9 cellular contexts compared by ENCODE assay signal in the genomic region with DNA sequence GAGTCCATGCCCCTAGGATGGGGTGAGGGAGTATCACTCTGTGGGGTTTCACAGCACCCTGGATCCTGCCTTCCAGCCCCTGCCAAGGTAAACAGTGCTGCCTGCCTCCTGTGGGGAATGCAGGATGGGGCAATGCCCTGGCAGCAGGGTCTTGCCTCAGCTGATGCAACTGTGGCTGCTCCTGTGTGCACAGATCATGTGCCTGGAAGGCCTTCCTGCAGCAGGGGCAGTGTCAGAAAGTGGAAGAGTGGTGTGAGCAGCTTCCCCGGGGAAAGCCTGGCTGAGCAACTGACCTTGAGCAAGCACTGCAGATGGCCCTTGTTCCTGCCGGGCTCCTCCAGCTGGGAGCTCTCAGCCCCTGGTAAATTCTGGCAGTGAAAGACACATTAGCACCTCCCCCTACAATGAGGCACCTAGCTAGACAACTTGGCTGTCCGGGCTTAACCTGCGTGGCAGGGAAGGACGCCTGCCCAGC. TPM values are rescaled to one million over a fixed set of nuclear protein-coding genes. Genes with fewer than 3 reads are reported as not detected.
DNase-seq lines count a peak whose midpoint lies in the region; ATAC-seq and TF ChIP-seq lines count a peak whose summit lies in the region.
"Had no signal": no experiment of that assay in that cellular context is flagged by ENCODE, and none has a peak within 500 bp of the region (broad histone marks: within the 10 kb centered on the region; RNA-seq: fewer than 3 reads in every experiment).

No MANE protein-coding gene starts in this region.

- no peaks in the 10 kb centered on the region for H3K9me3 Mint-ChIP-seq in IgD-negative memory B cell

- ATAC-seq in mucosa of descending colon (peak; percentile 24), HG03175 (IDR thresholded peaks at IDR 0.05; ENCODE audit: unreplicated experiment) (no peak)

- no peak overlapping the region for H3K4me3 ChIP-seq in AG09309 (ENCODE audit: control insufficient read depth, low read depth, low read length)
- H3K4me3 ChIP-seq in mucosa of descending colon: no peak overlapping the region

- intact Hi-C loops in mucosa of descending colon (cut with DNase I, micrococcal nuclease): no loop called here

- H3K4me1 ChIP-seq in mucosa of descending colon (ENCODE audit: low read depth): no peaks in the 10 kb centered on the region

- no peaks in the 10 kb centered on the region for H3K27me3 Mint-ChIP-seq in IgD-negative memory B cell

- peaks cover 10% of the 10 kb centered on the region for H3K36me3 Mint-ChIP-seq in IgD-negative memory B cell

- H3K27ac Mint-ChIP-seq in IgD-negative memory B cell: peak overlapping the region in 2 of 3 donors; percentile 90 to 93

- TF ChIP-seq CTCF in AG09309 (IDR thresholded peaks at IDR 0.05; ENCODE audit: control insufficient read depth, insufficient read depth, low read depth, low read length, missing control alignments) (no peak), mucosa of descending colon (IDR thresholded peaks at IDR 0.05) (no peak)

- H3K36me3 ChIP-seq in mucosa of descending colon (ENCODE audit: low read depth): no peaks in the 10 kb centered on the region

- no peak overlapping the region for H3K4me3 Mint-ChIP-seq in IgD-negative memory B cell

- H3K9me3 ChIP-seq in mucosa of descending colon: no peaks in the 10 kb centered on the region

- peaks cover 23 to 27% (median 25%) of the 10 kb centered on the region in 3 donors for H3K4me1 Mint-ChIP-seq in IgD-negative memory B cell

- peak; percentile 49 for DNase-seq in AG09309 (ENCODE audit: low read depth)
- peak; percentile 40 for DNase-seq in dedifferentiated amniotic fluid mesenchymal stem cell (ENCODE audit: extremely low spot score)
- no peak for DNase-seq in mucosa of descending colon
- DNase-seq in NCI-H128 (lab: John Stamatoyannopoulos, UW; ENCODE audit: unreplicated experiment): no peak
- DNase-seq in activated CD8-positive, alpha-beta memory T cell treated with anti-CD3 and anti-CD28 coated beads, Interleukin-2, amount 50 U/mL, for 4 hours: no peak
- no peak for DNase-seq in HPDE6-E6E7 (ENCODE audit: extremely low spot score)
- DNase-seq: activated gamma-delta T cell had no signal

RNA-seq across cellular contexts. Expression of a gene that starts 9.9 kb away (rescaled TPM):
- polyA plus RNA-seq in IgD-negative memory B cell: 111 TPM
- total RNA-seq in mucosa of descending colon: 10 to 100 TPM; 22.8 to 28.1 (median 25.3) TPM

Comparison
In these comparisons a context has a peak if more than half of its experiments do, and no peak if none do; other contexts are left out.
1. DNase-seq: peak in AG09309 (single experiment) and dedifferentiated amniotic fluid mesenchymal stem cell (single experiment); none in mucosa of descending colon (0 of 3), NCI-H128 (single experiment), activated CD8-positive, alpha-beta memory T cell treated with anti-CD3 and anti-CD28 coated beads, Interleukin-2, amount 50 U/mL, for 4 hours (single experiment) and HPDE6-E6E7 (single experiment).